Comparison of ENCODE assay signal across 26 cellular contexts in the genomic region with DNA sequence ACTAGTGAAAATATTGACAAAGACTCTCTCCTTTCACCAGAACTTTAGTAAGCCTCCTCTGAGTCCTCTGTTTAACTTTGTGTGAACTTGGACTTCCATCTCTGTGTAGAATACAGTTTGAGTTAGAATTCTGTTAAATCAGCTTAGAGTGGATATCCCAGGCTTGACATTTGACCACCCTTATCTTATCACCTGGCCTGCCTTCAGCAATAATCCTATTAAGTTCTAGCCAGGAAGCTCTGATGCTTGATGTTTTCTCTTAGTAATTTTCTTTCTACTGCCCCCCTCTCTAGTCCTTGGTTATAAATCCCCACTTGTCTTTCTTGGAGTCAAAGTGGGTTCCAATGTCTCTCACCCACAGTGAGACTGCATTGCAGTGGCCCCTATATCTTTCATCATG.
"Had no signal": no experiment of that assay in that cellular context is flagged by ENCODE, and none has a peak within 500 bp of the region (broad histone marks: within the 10 kb centered on the region; RNA-seq: fewer than 3 reads in every experiment).

No MANE protein-coding gene starts in this region.

- H3K27me3 ChIP-seq: MG63, SJSA1 had no signal

- H3K36me3 ChIP-seq: MG63, SJSA1 had no signal

- H3K9ac ChIP-seq: SK-N-SH had no signal

- H3K9me3 ChIP-seq: MG63, SJSA1, SK-N-SH had no signal

- H3K4me1 Mint-ChIP-seq: T-cell had no signal

- H3K4me2 ChIP-seq: SK-N-SH had no signal

- ATAC-seq: HepG2, T-cell had no signal

- H3K4me3 ChIP-seq: MG63, SJSA1 had no signal

- H3K27me3 Mint-ChIP-seq: T-cell had no signal

- H3K27ac Mint-ChIP-seq: T-cell had no signal

- H3K27ac ChIP-seq: SJSA1 had no signal

- H3K9me2 ChIP-seq: SK-N-SH had no signal

- H3K4me1 ChIP-seq: SJSA1 had no signal

- H3K4me3 Mint-ChIP-seq: T-cell had no signal

- H3K36me3 Mint-ChIP-seq: T-cell had no signal

- DNase-seq: IMR-90, Karpas-422, KG1, MG63, NCI-H1092, NCI-H1105 treated with DMSO at 0.1 percent for 48 hours, NCI-H1417 treated with DMSO at 0.1 percent for 48 hours, NCI-H146, NCI-H1694 treated with DMSO at 0.1 percent for 48 hours, NCI-H1930, NCI-H2081, NCI-H2107, NCI-H226, NCI-H446, NCI-H510A, NCI-H524 treated with DMSO at 0.1 percent for 48 hours, NCI-H69, NCI-H774, Right ventricle myocardium superior, RPMI8226, SIG-M5, SK-N-SH, SW 1271, T-cell had no signal
